Comparison of ENCODE assay signal across 27 cellular contexts in genomic region chr11:12856338-12856737, GRCh38.
DNase-seq lines count a peak whose midpoint lies in the region; ATAC-seq and TF ChIP-seq lines count a peak whose summit lies in the region.
"Had no signal": no experiment of that assay in that cellular context is flagged by ENCODE, and none has a peak within 500 bp of the region (broad histone marks: within the 10 kb centered on the region; RNA-seq: fewer than 3 reads in every experiment).

No MANE protein-coding gene starts in this region.

- H3K18ac ChIP-seq in mesenchymal stem cell (ENCODE audit: low read depth in 1 of 2, low read length in 2 of 2) (peak overlapping the region in 1 of 2 experiments; percentile 25), trophoblast cell (ENCODE audit: low read length) (peak overlapping the region; percentile 64)

- 47 to 51% methylated on average over 3 of the region's 3 CpGs for WGBS in body of pancreas, 2 donors
- WGBS in mesenchymal stem cell, result 97% methylated on average over 3 of the region's 3 CpGs
- WGBS in trophoblast cell (ENCODE audit: extremely low coverage, insufficient coverage, insufficient read length), result no CpG with 5 or more reads among the region's 3 CpGs

- H4K91ac ChIP-seq in mesenchymal stem cell (ENCODE audit: low read length) (no peak overlapping the region), trophoblast cell (ENCODE audit: low read depth, low read length) (no peak overlapping the region)

- H3K4me1 ChIP-seq in body of pancreas (peaks cover 60% of the 10 kb centered on the region), mesenchymal stem cell (ENCODE audit: control insufficient read depth, insufficient read depth, low read depth, low read length) (peaks cover 20% of the 10 kb centered on the region), trophoblast cell (ENCODE audit: control insufficient read depth in 1 of 2, insufficient read depth in 2 of 2, low read length in 2 of 2) (peaks cover 7 to 9% of the 10 kb centered on the region in 2 experiments)
- H3K4me1 ChIP-seq: SJCRH30 had no signal

- no peak overlapping the region for H3K23ac ChIP-seq in mesenchymal stem cell (ENCODE audit: low read length in 2 of 2)
- H3K23ac ChIP-seq in trophoblast cell (ENCODE audit: low read length), result no peak overlapping the region

- no peak overlapping the region for H2BK15ac ChIP-seq in mesenchymal stem cell (ENCODE audit: low read depth, poor library complexity, severe bottlenecking)

- H3K9ac ChIP-seq in mesenchymal stem cell (ENCODE audit: low read length) (no peak overlapping the region), trophoblast cell (ENCODE audit: low read length) (no peak overlapping the region)

- H2BK120ac ChIP-seq in mesenchymal stem cell (ENCODE audit: low read depth, low read length) (no peak overlapping the region), trophoblast cell (ENCODE audit: insufficient read depth, low read length, poor library complexity) (no peak overlapping the region)

- no peaks in the 10 kb centered on the region for H3K27me3 ChIP-seq in body of pancreas
- no peaks in the 10 kb centered on the region for H3K27me3 ChIP-seq in mesenchymal stem cell (ENCODE audit: control insufficient read depth in 1 of 2, insufficient read depth in 1 of 2, low read length in 2 of 2)
- no peaks in the 10 kb centered on the region for H3K27me3 ChIP-seq in trophoblast cell (ENCODE audit: insufficient read depth, low read length)
- H3K27me3 ChIP-seq: SJCRH30 had no signal

- TF ChIP-seq CTCF in body of pancreas (IDR thresholded peaks at IDR 0.05), result no peak

- H3K14ac ChIP-seq in mesenchymal stem cell (ENCODE audit: low read length in 2 of 2) (no peak overlapping the region), trophoblast cell (ENCODE audit: low read length) (peak overlapping the region; percentile 44)

- ATAC-seq in body of pancreas, result no peak
- no peak for ATAC-seq in HG02981 (IDR thresholded peaks at IDR 0.05; ENCODE audit: unreplicated experiment)
- ATAC-seq in GM18909 (IDR thresholded peaks at IDR 0.05; ENCODE audit: poor library complexity, unreplicated experiment), result no peak
- no peak for ATAC-seq in HG02623 (IDR thresholded peaks at IDR 0.05; ENCODE audit: unreplicated experiment)
- ATAC-seq: GM23338, PC-3, Right ventricle myocardium inferior, SK-N-SH treated with all-trans-retinoic acid at 6 μM for 48 hours had no signal

- H3K4me2 ChIP-seq in mesenchymal stem cell (ENCODE audit: low read length, poor library complexity, severe bottlenecking) (no peak overlapping the region), trophoblast cell (ENCODE audit: low read length) (no peak overlapping the region)
- H3K4me2 ChIP-seq: GM23338 had no signal

- intact Hi-C loops in body of pancreas (cut with DNase I), result no loop called here

- no peaks in the 10 kb centered on the region for H3K36me3 ChIP-seq in body of pancreas (replicated peaks in 1 of 2; ENCODE audit: insufficient read depth in 1 of 2, low read depth in 2 of 2)
- peaks cover 8 to 10% of the 10 kb centered on the region in 2 experiments for H3K36me3 ChIP-seq in mesenchymal stem cell (ENCODE audit: control insufficient read depth in 1 of 2, insufficient read depth in 2 of 2, low read depth in 1 of 2, low read length in 2 of 2)
- peaks cover 0 to 9% of the 10 kb centered on the region in 2 experiments for H3K36me3 ChIP-seq in trophoblast cell (ENCODE audit: control insufficient read depth in 1 of 2, insufficient read depth in 2 of 2, low read length in 2 of 2)
- H3K36me3 ChIP-seq: SJCRH30 had no signal

- no peak overlapping the region for H2AFZ ChIP-seq in mesenchymal stem cell (ENCODE audit: low read depth, low read length)
- H2AFZ ChIP-seq in trophoblast cell (ENCODE audit: insufficient read depth, low read length, poor library complexity), result no peak overlapping the region
- H2AFZ ChIP-seq: GM23338 had no signal

- peak overlapping the region; percentile 42 to 98 (median 70) for H3K27ac ChIP-seq in body of pancreas
- H3K27ac ChIP-seq in mesenchymal stem cell (ENCODE audit: low read length, poor library complexity, severe bottlenecking), result no peak overlapping the region
- no peak overlapping the region for H3K27ac ChIP-seq in trophoblast cell (ENCODE audit: low read depth, low read length)
- H3K27ac ChIP-seq: SJCRH30 had no signal

- H3K4ac ChIP-seq in mesenchymal stem cell (ENCODE audit: low read depth in 1 of 2, low read length in 2 of 2) (no peak overlapping the region), trophoblast cell (ENCODE audit: low read depth, low read length) (peak overlapping the region; percentile 67)

- peaks cover 14% of the 10 kb centered on the region for H3K79me2 ChIP-seq in trophoblast cell (ENCODE audit: control insufficient read depth, insufficient read depth, low read length, poor library complexity)

- no peak overlapping the region for H4K12ac ChIP-seq in trophoblast cell (ENCODE audit: low read depth, low read length)

- H4K8ac ChIP-seq in mesenchymal stem cell (ENCODE audit: low read length) (peak overlapping the region; percentile 36), trophoblast cell (ENCODE audit: low read depth, low read length) (peak overlapping the region; percentile 44)

- H2BK5ac ChIP-seq in mesenchymal stem cell (ENCODE audit: low read depth, low read length, poor library complexity, severe bottlenecking) (no peak overlapping the region), trophoblast cell (ENCODE audit: low read depth, low read length, poor library complexity) (no peak overlapping the region)

- no peak overlapping the region for H2BK12ac ChIP-seq in mesenchymal stem cell (ENCODE audit: low read length in 2 of 2)
- no peak overlapping the region for H2BK12ac ChIP-seq in trophoblast cell (ENCODE audit: low read length)

- peaks cover 20% of the 10 kb centered on the region for H3K79me1 ChIP-seq in mesenchymal stem cell (replicated peaks; ENCODE audit: low read length, poor library complexity, severe bottlenecking)
- H3K79me1 ChIP-seq in trophoblast cell (ENCODE audit: low read length), result no peaks in the 10 kb centered on the region

- no peak for DNase-seq in body of pancreas
- no peak for DNase-seq in mesenchymal stem cell
- peak in 1 of 2 donors; percentile 8 for DNase-seq in trophoblast cell
- DNase-seq in SKM-1 (lab: John Stamatoyannopoulos, UW; ENCODE audit: unreplicated experiment), result no peak
- DNase-seq: C1 segment of cervical spinal cord; CD4-positive, alpha-beta memory T cell; COR-L47; DMS53; HCEC 1CT; KBM-7; MV-4-11; NCI-H1105; NCI-H1436 treated with DMSO at 0.1 percent for 48 hours; NCI-H1930; NCI-H2107; NCI-H446; NCI-H524 treated with DMSO at 0.1 percent for 48 hours; NCI-H82; NK-92 treated with Interleukin-12 subunit alpha and Interleukin-12 subunit beta, amount 100 ng/mL, for 24 hours; PC-3; SJCRH30 had no signal

- TF ChIP-seq POLR2A in body of pancreas (IDR thresholded peaks at IDR 0.05), result no peak

- H3K4me3 ChIP-seq in body of pancreas, result no peak overlapping the region
- no peak overlapping the region for H3K4me3 ChIP-seq in mesenchymal stem cell (ENCODE audit: insufficient read depth in 1 of 2, low read depth in 1 of 2, low read length in 2 of 2)
- no peak overlapping the region for H3K4me3 ChIP-seq in trophoblast cell (ENCODE audit: low read depth, low read length)
- H3K4me3 ChIP-seq: GM23338, SJCRH30 had no signal

- H3K9me3 ChIP-seq in body of pancreas, result no peaks in the 10 kb centered on the region
- no peaks in the 10 kb centered on the region for H3K9me3 ChIP-seq in mesenchymal stem cell (ENCODE audit: control insufficient read depth, low read length)
- H3K9me3 ChIP-seq in trophoblast cell (ENCODE audit: insufficient read depth, low read depth, low read length), result no peaks in the 10 kb centered on the region
- H3K9me3 ChIP-seq: SJCRH30 had no signal

- H2AK5ac ChIP-seq in mesenchymal stem cell (ENCODE audit: low read length, severe bottlenecking) (peak overlapping the region; percentile 31), trophoblast cell (ENCODE audit: low read length) (no peak overlapping the region)

Comparison
In these comparisons a context has a peak if more than half of its experiments do, and no peak if none do; other contexts are left out.
1. H3K27ac ChIP-seq: peak in body of pancreas (4 of 4); none in mesenchymal stem cell (single experiment) and trophoblast cell (single experiment).